In genomic region chr10:546451-546850, GRCh38 we compare ENCODE assay signal across 19 cellular contexts.
A peak's percentile ranks its signal among the peaks of the same experiment; 100 is the strongest.
DNase-seq lines count a peak whose midpoint lies in the region; ATAC-seq, FAIRE-seq and TF ChIP-seq lines count a peak whose summit lies in the region.
"Had no signal": no experiment of that assay in that cellular context is flagged by ENCODE, and none has a peak within 500 bp of the region (broad histone marks: within the 10 kb centered on the region; RNA-seq: fewer than 3 reads in every experiment).

No MANE protein-coding gene starts in this region.

- H2AFZ ChIP-seq in GM23338 (no peak overlapping the region), H1 (ENCODE audit: low read length) (no peak overlapping the region), neural cell (ENCODE audit: low read depth, low read length) (no peak overlapping the region)

- H3K79me2 ChIP-seq in GM23338 (replicated peaks; ENCODE audit: insufficient read depth) (0 out of 2 replicates have a peak, but pooled peaks cover 6% of the 10 kb centered on the region), H1 (ENCODE audit: control insufficient read depth in 1 of 2, insufficient read depth in 2 of 2, low read length in 2 of 2) (no peaks in the 10 kb centered on the region), neural cell (replicated peaks; ENCODE audit: insufficient read depth, low read length) (peaks cover 61% of the 10 kb centered on the region)

- no peak overlapping the region for H3K4me3 Mint-ChIP-seq in GM23338
- no peak overlapping the region for H3K4me3 Mint-ChIP-seq in activated CD4-positive, alpha-beta T cell treated with anti-CD3 and anti-CD28 coated beads for 36 hours
- H3K4me3 Mint-ChIP-seq: CD8-positive, alpha-beta T cell had no signal

- no peaks in the 10 kb centered on the region for H3K23me2 ChIP-seq in H1 (ENCODE audit: low read depth, low read length)

- H3K4ac ChIP-seq in H1 (replicated peaks; ENCODE audit: insufficient read length, low read depth, low read length) = peak overlapping the region; percentile 20

- TF ChIP-seq CTCF in GM23338 (conservative IDR thresholded peaks at IDR 0.05; ENCODE audit: low read depth in 2 of 2) (no peak), H1 (IDR thresholded peaks at IDR 0.05; ENCODE audit: control extremely low read depth in 1 of 3, insufficient read depth in 1 of 3, low read depth in 1 of 3, low read length in 3 of 3) (no peak), neural cell (IDR thresholded peaks at IDR 0.05; ENCODE audit: poor library complexity, severe bottlenecking) (no peak), upper lobe of right lung (IDR thresholded peaks at IDR 0.05) (no peak)

- H3K4me1 Mint-ChIP-seq in GM23338 = peaks cover 28% of the 10 kb centered on the region
- H3K4me1 Mint-ChIP-seq in activated CD4-positive, alpha-beta T cell treated with anti-CD3 and anti-CD28 coated beads for 36 hours = no peaks in the 10 kb centered on the region

- peak overlapping the region; percentile 32; the same call in 1 of the 2 replicates for H2BK12ac ChIP-seq in H1 (ENCODE audit: low read depth, low read length)

- FAIRE-seq in H1 (lab: Jason Lieb, UNC) = no peak
- FAIRE-seq: D721Med had no signal

- WGBS in H1 (ENCODE audit: extremely low coverage in 1 of 2, insufficient coverage in 1 of 2, insufficient read length in 1 of 2, insufficient replicate concordance in 2 of 2, low coverage in 1 of 2, low lambda C conversion rate in 2 of 2, missing lambda C conversion rate in 1 of 2), 2 experiments = 95% methylated on average over 7 of the region's 7 CpGs; no CpG with 5 or more reads in 1 of the 2 experiments

- no peak overlapping the region for H3K9ac ChIP-seq in H1 (replicated peaks in 1 of 4; ENCODE audit: extremely low read depth in 1 of 4, low read depth in 3 of 4, low read length in 3 of 4)
- H3K9ac ChIP-seq in neural cell (ENCODE audit: low read length) = no peak overlapping the region
- H3K9ac ChIP-seq: BLaER1 had no signal

- no peak overlapping the region for H2AK5ac ChIP-seq in H1 (ENCODE audit: low read depth, low read length)

- H3K27me3 Mint-ChIP-seq in GM23338 (ENCODE audit: insufficient read depth, low read depth, poor library complexity) = peaks cover 16% of the 10 kb centered on the region
- peaks cover 24% of the 10 kb centered on the region for H3K27me3 Mint-ChIP-seq in activated CD4-positive, alpha-beta T cell treated with anti-CD3 and anti-CD28 coated beads for 36 hours

- no peaks in the 10 kb centered on the region for H3K9me2 ChIP-seq in GM23338 (ENCODE audit: insufficient read depth)
- H3K9me2 ChIP-seq in neural cell (ENCODE audit: insufficient read depth, low read length) = no peaks in the 10 kb centered on the region

- H3K36me3 Mint-ChIP-seq in GM23338 (ENCODE audit: low read depth) = no peaks in the 10 kb centered on the region
- H3K36me3 Mint-ChIP-seq in activated CD4-positive, alpha-beta T cell treated with anti-CD3 and anti-CD28 coated beads for 36 hours (ENCODE audit: low read depth) = no peaks in the 10 kb centered on the region
- H3K36me3 Mint-ChIP-seq: CD8-positive, alpha-beta T cell had no signal

- POLR2A ChIA-PET in H1 (lab: Charles Lee; ENCODE audit: partially characterized antibody) = interaction anchor here (1.3 kb wide), 1 partner anchor 13 kb away, joined by 5 read pairs; no protein-coding TSS in a partner anchor
- POLR2A ChIA-PET in activated CD4-positive, alpha-beta T cell treated with anti-CD3 and anti-CD28 coated beads for 36 hours (lab: Charles Lee) = no interaction called here

- H2BK5ac ChIP-seq in H1 (ENCODE audit: low read depth, low read length) = no peak overlapping the region

- H2BK120ac ChIP-seq in H1 (replicated peaks; ENCODE audit: low read depth, low read length) = no peak overlapping the region

- H3K27ac ChIP-seq in GM23338 (ENCODE audit: low read depth) (no peak overlapping the region), H1 (ENCODE audit: low read depth, low read length) (no peak overlapping the region), neural cell (ENCODE audit: low read length) (peak overlapping the region; percentile 70), upper lobe of right lung (peak overlapping the region; percentile 47)
- H3K27ac ChIP-seq: BLaER1, SJCRH30 had no signal

- H3K27ac Mint-ChIP-seq in GM23338 = no peak overlapping the region
- no peak overlapping the region for H3K27ac Mint-ChIP-seq in activated CD4-positive, alpha-beta T cell treated with anti-CD3 and anti-CD28 coated beads for 36 hours
- H3K27ac Mint-ChIP-seq: CD8-positive, alpha-beta T cell had no signal

- no peak overlapping the region for H2BK15ac ChIP-seq in H1 (ENCODE audit: low read length)

- no peak overlapping the region for H4K5ac ChIP-seq in H1 (ENCODE audit: insufficient read length, low read depth, low read length)

- TF ChIP-seq POLR2A in H1 (IDR thresholded peaks at IDR 0.05; ENCODE audit: control extremely low read depth in 1 of 2, low read depth in 2 of 2, low read length in 2 of 2) = no peak

- H3K18ac ChIP-seq in H1 (ENCODE audit: extremely low read depth, low read length) = no peak overlapping the region

- no peak overlapping the region for H3K4me3 ChIP-seq in GM23338
- no peak overlapping the region for H3K4me3 ChIP-seq in H1 (ENCODE audit: extremely low read depth in 1 of 4, insufficient read depth in 2 of 4, low read depth in 3 of 4, low read length in 4 of 4)
- H3K4me3 ChIP-seq in neural cell (ENCODE audit: low read length) = peak overlapping the region; percentile 50
- H3K4me3 ChIP-seq in upper lobe of right lung = no peak overlapping the region
- H3K4me3 ChIP-seq: BLaER1, SJCRH30 had no signal

- no peak overlapping the region for H3K14ac ChIP-seq in H1 (ENCODE audit: insufficient read length)

- H2BK20ac ChIP-seq in H1 (ENCODE audit: low read length) = no peak overlapping the region

- H3K4me1 ChIP-seq in GM23338 (ENCODE audit: insufficient read depth) (peaks cover 11% of the 10 kb centered on the region), H1 (replicated peaks in 1 of 4; ENCODE audit: control insufficient read depth in 3 of 4, insufficient read depth in 4 of 4, low read length in 3 of 4) (peaks cover 8 to 20% (median 11%) of the 10 kb centered on the region in 4 experiments), upper lobe of right lung (no peaks in the 10 kb centered on the region)
- H3K4me1 ChIP-seq: SJCRH30 had no signal

- TF ChIP-seq EP300 in H1 (IDR thresholded peaks at IDR 0.05; ENCODE audit: borderline replicate concordance in 1 of 2, low read depth in 2 of 2, low read length in 2 of 2) (no peak), neural cell (conservative IDR thresholded peaks at IDR 0.05; ENCODE audit: poor library complexity, severe bottlenecking) (no peak)

- H3K23ac ChIP-seq in H1 (ENCODE audit: insufficient read length) = no peak overlapping the region

- no peak overlapping the region for H4K8ac ChIP-seq in H1 (ENCODE audit: extremely low read depth, insufficient read depth, low read length)

- H3F3A ChIP-seq in GM23338 (replicated peaks; ENCODE audit: low read depth) = 0 out of 2 replicates have a peak, but pooled peaks cover 3% of the 10 kb centered on the region
- peaks cover 4% of the 10 kb centered on the region for H3F3A ChIP-seq in neural cell (ENCODE audit: insufficient read depth, low read length, poor library complexity, severe bottlenecking)

- H4K20me1 ChIP-seq in GM23338 (replicated peaks; ENCODE audit: insufficient read depth) (no peaks in the 10 kb centered on the region), H1 (replicated peaks in 1 of 2; ENCODE audit: control insufficient read depth in 1 of 2, insufficient read depth in 2 of 2, low read length in 2 of 2) (peaks cover 8 to 10% of the 10 kb centered on the region in 2 experiments), neural cell (ENCODE audit: insufficient read depth) (peaks cover 8% of the 10 kb centered on the region)

- H3K27me3 ChIP-seq in GM23338 (ENCODE audit: insufficient read depth) = no peaks in the 10 kb centered on the region
- H3K27me3 ChIP-seq in H1 (replicated peaks in 1 of 4; ENCODE audit: control insufficient read depth in 3 of 4, extremely low read depth in 1 of 4, insufficient read depth in 3 of 4, low read length in 3 of 4) = no peaks in the 10 kb centered on the region
- H3K27me3 ChIP-seq in neural cell (ENCODE audit: insufficient read depth, low read depth, low read length) = no peaks in the 10 kb centered on the region
- H3K27me3 ChIP-seq in upper lobe of right lung = no peaks in the 10 kb centered on the region
- H3K27me3 ChIP-seq: SJCRH30 had no signal

- H3K9me3 Mint-ChIP-seq in GM23338 = no peaks in the 10 kb centered on the region
- no peaks in the 10 kb centered on the region for H3K9me3 Mint-ChIP-seq in activated CD4-positive, alpha-beta T cell treated with anti-CD3 and anti-CD28 coated beads for 36 hours (ENCODE audit: low read depth)
- H3K9me3 Mint-ChIP-seq: CD8-positive, alpha-beta T cell had no signal

- H3K4me2 ChIP-seq in GM23338 (peak overlapping the region; percentile 53; the same call in 1 of the 2 replicates), H1 (ENCODE audit: insufficient read depth in 1 of 2, low read depth in 2 of 2, low read length in 2 of 2) (no peak overlapping the region; a peak in 1 of 4 replicates), neural cell (ENCODE audit: low read length) (peak overlapping the region; percentile 24)

- CTCF ChIA-PET in H1 (lab: Charles Lee; ENCODE audit: partially characterized antibody) = interaction anchor here (0.6 to 1.4 kb wide), 3 partner anchors 44 to 387 kb away, joined by 3 to 5 read pairs (median 4); no protein-coding TSS in a partner anchor
- CTCF ChIA-PET in activated CD4-positive, alpha-beta T cell treated with anti-CD3 and anti-CD28 coated beads for 36 hours (lab: Charles Lee) = interaction anchor here (0.6 kb wide), 1 partner anchor 242 kb away, joined by 3 read pairs; no protein-coding TSS in a partner anchor

- no peaks in the 10 kb centered on the region for H3K36me3 ChIP-seq in GM23338 (ENCODE audit: insufficient read depth)
- no peaks in the 10 kb centered on the region for H3K36me3 ChIP-seq in H1 (ENCODE audit: control insufficient read depth in 2 of 4, insufficient read depth in 4 of 4, low read length in 3 of 4)
- H3K36me3 ChIP-seq in neural cell (ENCODE audit: insufficient read depth, low read length) = no peaks in the 10 kb centered on the region
- H3K36me3 ChIP-seq in upper lobe of right lung = no peaks in the 10 kb centered on the region
- H3K36me3 ChIP-seq: BLaER1, SJCRH30 had no signal

- ATAC-seq in GM23338 (no peak), upper lobe of right lung (peak; percentile 14)
- ATAC-seq in activated CD4-positive, alpha-beta T cell treated with anti-CD3 and anti-CD28 coated beads for 36 hours = no peak
- ATAC-seq: CD8-positive, alpha-beta T cell had no signal

- H3K9me3 ChIP-seq in H1 (ENCODE audit: insufficient read depth in 2 of 2, low read depth in 1 of 2, low read length in 1 of 2) (no peaks in the 10 kb centered on the region), neural cell (ENCODE audit: low read length) (no peaks in the 10 kb centered on the region), upper lobe of right lung (no peaks in the 10 kb centered on the region)
- H3K9me3 ChIP-seq: BLaER1, SJCRH30 had no signal

- no peak for TF ChIP-seq RAD21 in H1 (IDR thresholded peaks at IDR 0.05 in 1 of 2, conservative IDR thresholded peaks at IDR 0.05 in 1 of 2; ENCODE audit: low read depth in 2 of 2, low read length in 2 of 2)
- no peak for TF ChIP-seq RAD21 in neural cell (conservative IDR thresholded peaks at IDR 0.05)

- H3K79me1 ChIP-seq in H1 (ENCODE audit: low read depth, low read length) = 0 out of 2 replicates have a peak, but pooled peaks cover 3% of the 10 kb centered on the region

- DNase-seq in GM23338 (ENCODE audit: low spot score) = no peak
- no peak for DNase-seq in H1 (ENCODE audit: low read depth in 1 of 2, low spot score in 2 of 2)
- no peak for DNase-seq in upper lobe of right lung
- no peak for DNase-seq in NCI-H146 (lab: John Stamatoyannopoulos, UW)
- no peak for DNase-seq in activated CD4-positive, alpha-beta T cell treated with anti-CD3 and anti-CD28 coated beads for 36 hours
- no peak for DNase-seq in hypothalamus (lab: John Stamatoyannopoulos, UW)
- DNase-seq: CD8-positive, alpha-beta T cell; H7; KG1; NCI-H1105 treated with DMSO at 0.1 percent for 48 hours; NCI-H1694 treated with DMSO at 0.1 percent for 48 hours; NCI-H2107; NCI-H2227 treated with DMSO at 0.1 percent for 48 hours; NCI-H524; NCI-H82; SJCRH30 had no signal

- no peak overlapping the region for H3K56ac ChIP-seq in H1 (replicated peaks; ENCODE audit: insufficient read length, low read depth, low read length)

- intact Hi-C loops in upper lobe of right lung (cut with DNase I) = no loop called here
- intact Hi-C loops in activated CD4-positive, alpha-beta T cell treated with anti-CD3 and anti-CD28 coated beads for 36 hours (cut with DNase I, micrococcal nuclease) = no loop called here

- H4K91ac ChIP-seq in H1 (replicated peaks; ENCODE audit: insufficient read length, low read length) = no peak overlapping the region

Comparison
In these comparisons a context has a peak if more than half of its experiments do, and no peak if none do; other contexts are left out.
1. H3K27ac ChIP-seq: peak in neural cell (single experiment) and upper lobe of right lung (single experiment); none in GM23338 (single experiment) and H1 (single experiment).
2. H3K4me2 ChIP-seq: peak in GM23338 (single experiment) and neural cell (single experiment); none in H1 (0 of 2).